ENCODE assay signal across 1 cellular context in genomic region chr16:11251525-11252481, GRCh38.
A peak's percentile ranks its signal among the peaks of the same experiment; 100 is the strongest.
TF ChIP-seq lines count a peak whose summit lies in the region.

No MANE protein-coding gene starts in this region.

TF ChIP-seq in GM12878, 131 proteins besides CTCF, POLR2A, EP300 and RAD21 (continued from another document and continues in another):
- TF ChIP-seq, protein P1, sequence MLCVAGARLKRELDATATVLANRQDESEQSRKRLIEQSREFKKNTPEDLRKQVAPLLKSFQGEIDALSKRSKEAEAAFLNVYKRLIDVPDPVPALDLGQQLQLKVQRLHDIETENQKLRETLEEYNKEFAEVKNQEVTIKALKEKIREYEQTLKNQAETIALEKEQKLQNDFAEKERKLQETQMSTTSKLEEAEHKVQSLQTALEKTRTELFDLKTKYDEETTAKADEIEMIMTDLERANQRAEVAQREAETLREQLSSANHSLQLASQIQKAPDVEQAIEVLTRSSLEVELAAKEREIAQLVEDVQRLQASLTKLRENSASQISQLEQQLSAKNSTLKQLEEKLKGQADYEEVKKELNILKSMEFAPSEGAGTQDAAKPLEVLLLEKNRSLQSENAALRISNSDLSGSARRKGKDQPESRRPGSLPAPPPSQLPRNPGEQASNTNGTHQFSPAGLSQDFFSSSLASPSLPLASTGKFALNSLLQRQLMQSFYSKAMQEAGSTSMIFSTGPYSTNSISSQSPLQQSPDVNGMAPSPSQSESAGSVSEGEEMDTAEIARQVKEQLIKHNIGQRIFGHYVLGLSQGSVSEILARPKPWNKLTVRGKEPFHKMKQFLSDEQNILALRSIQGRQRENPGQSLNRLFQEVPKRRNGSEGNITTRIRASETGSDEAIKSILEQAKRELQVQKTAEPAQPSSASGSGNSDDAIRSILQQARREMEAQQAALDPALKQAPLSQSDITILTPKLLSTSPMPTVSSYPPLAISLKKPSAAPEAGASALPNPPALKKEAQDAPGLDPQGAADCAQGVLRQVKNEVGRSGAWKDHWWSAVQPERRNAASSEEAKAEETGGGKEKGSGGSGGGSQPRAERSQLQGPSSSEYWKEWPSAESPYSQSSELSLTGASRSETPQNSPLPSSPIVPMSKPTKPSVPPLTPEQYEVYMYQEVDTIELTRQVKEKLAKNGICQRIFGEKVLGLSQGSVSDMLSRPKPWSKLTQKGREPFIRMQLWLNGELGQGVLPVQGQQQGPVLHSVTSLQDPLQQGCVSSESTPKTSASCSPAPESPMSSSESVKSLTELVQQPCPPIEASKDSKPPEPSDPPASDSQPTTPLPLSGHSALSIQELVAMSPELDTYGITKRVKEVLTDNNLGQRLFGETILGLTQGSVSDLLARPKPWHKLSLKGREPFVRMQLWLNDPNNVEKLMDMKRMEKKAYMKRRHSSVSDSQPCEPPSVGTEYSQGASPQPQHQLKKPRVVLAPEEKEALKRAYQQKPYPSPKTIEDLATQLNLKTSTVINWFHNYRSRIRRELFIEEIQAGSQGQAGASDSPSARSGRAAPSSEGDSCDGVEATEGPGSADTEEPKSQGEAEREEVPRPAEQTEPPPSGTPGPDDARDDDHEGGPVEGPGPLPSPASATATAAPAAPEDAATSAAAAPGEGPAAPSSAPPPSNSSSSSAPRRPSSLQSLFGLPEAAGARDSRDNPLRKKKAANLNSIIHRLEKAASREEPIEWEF (IDR thresholded peaks at IDR 0.05; ENCODE audit: insufficient replicate concordance, low read depth, low read length) = no peak
- no peak for TF ChIP-seq CHD1 (IDR thresholded peaks at IDR 0.05; ENCODE audit: low read depth, low read length)
- peak; percentile 93 for TF ChIP-seq SMARCA5 (IDR thresholded peaks at IDR 0.05)
- TF ChIP-seq, protein P2, sequence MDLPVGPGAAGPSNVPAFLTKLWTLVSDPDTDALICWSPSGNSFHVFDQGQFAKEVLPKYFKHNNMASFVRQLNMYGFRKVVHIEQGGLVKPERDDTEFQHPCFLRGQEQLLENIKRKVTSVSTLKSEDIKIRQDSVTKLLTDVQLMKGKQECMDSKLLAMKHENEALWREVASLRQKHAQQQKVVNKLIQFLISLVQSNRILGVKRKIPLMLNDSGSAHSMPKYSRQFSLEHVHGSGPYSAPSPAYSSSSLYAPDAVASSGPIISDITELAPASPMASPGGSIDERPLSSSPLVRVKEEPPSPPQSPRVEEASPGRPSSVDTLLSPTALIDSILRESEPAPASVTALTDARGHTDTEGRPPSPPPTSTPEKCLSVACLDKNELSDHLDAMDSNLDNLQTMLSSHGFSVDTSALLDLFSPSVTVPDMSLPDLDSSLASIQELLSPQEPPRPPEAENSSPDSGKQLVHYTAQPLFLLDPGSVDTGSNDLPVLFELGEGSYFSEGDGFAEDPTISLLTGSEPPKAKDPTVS (IDR thresholded peaks at IDR 0.05; ENCODE audit: low read depth, low read length) = no peak
- peak; percentile 76 for TF ChIP-seq BACH1 (IDR thresholded peaks at IDR 0.05; ENCODE audit: borderline replicate concordance)
- TF ChIP-seq MXI1 (IDR thresholded peaks at IDR 0.05; ENCODE audit: low read depth, low read length) = peak; percentile 71
- TF ChIP-seq RB1 (IDR thresholded peaks at IDR 0.05; ENCODE audit: borderline replicate concordance) = peak; percentile 43; the same call in 1 of the 2 replicates
- no peak for TF ChIP-seq TAF1 (IDR thresholded peaks at IDR 0.05; ENCODE audit: borderline replicate concordance, low read depth, low read length)
- no peak for TF ChIP-seq PAX8 (IDR thresholded peaks at IDR 0.05)
- TF ChIP-seq TCF12 (IDR thresholded peaks at IDR 0.05; ENCODE audit: low read depth, low read length) = peak; percentile 60; the same call in 1 of the 2 replicates
- peak; percentile 6; the same call in 1 of the 2 replicates for TF ChIP-seq SMAD5 (IDR thresholded peaks at IDR 0.05; ENCODE audit: low read depth)
- TF ChIP-seq WRNIP1 (IDR thresholded peaks at IDR 0.05; ENCODE audit: borderline replicate concordance, low read depth, low read length) = no peak
- no peak for TF ChIP-seq SREBF2 (IDR thresholded peaks at IDR 0.05; ENCODE audit: low read length)
- peak; percentile 68; the same call in 1 of the 2 replicates for TF ChIP-seq NFXL1 (IDR thresholded peaks at IDR 0.05; ENCODE audit: borderline replicate concordance)
- peak; percentile 91 for TF ChIP-seq NBN (IDR thresholded peaks at IDR 0.05)
- TF ChIP-seq, protein P3, sequence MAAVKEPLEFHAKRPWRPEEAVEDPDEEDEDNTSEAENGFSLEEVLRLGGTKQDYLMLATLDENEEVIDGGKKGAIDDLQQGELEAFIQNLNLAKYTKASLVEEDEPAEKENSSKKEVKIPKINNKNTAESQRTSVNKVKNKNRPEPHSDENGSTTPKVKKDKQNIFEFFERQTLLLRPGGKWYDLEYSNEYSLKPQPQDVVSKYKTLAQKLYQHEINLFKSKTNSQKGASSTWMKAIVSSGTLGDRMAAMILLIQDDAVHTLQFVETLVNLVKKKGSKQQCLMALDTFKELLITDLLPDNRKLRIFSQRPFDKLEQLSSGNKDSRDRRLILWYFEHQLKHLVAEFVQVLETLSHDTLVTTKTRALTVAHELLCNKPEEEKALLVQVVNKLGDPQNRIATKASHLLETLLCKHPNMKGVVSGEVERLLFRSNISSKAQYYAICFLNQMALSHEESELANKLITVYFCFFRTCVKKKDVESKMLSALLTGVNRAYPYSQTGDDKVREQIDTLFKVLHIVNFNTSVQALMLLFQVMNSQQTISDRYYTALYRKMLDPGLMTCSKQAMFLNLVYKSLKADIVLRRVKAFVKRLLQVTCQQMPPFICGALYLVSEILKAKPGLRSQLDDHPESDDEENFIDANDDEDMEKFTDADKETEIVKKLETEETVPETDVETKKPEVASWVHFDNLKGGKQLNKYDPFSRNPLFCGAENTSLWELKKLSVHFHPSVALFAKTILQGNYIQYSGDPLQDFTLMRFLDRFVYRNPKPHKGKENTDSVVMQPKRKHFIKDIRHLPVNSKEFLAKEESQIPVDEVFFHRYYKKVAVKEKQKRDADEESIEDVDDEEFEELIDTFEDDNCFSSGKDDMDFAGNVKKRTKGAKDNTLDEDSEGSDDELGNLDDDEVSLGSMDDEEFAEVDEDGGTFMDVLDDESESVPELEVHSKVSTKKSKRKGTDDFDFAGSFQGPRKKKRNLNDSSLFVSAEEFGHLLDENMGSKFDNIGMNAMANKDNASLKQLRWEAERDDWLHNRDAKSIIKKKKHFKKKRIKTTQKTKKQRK (IDR thresholded peaks at IDR 0.05; ENCODE audit: low read depth, low read length) = no peak
- no peak for TF ChIP-seq NR2C2 (IDR thresholded peaks at IDR 0.05; ENCODE audit: borderline replicate concordance, control insufficient read depth, insufficient read length, low read depth)
- TF ChIP-seq CBFB (IDR thresholded peaks at IDR 0.05; ENCODE audit: low read depth) = 0 out of 2 replicates have a peak, but pooled peaks have one; percentile 41
- TF ChIP-seq RELB (IDR thresholded peaks at IDR 0.05; ENCODE audit: low read depth) = peak; percentile 63; the same call in 1 of the 2 replicates
- TF ChIP-seq SMC3 (IDR thresholded peaks at IDR 0.05; ENCODE audit: borderline replicate concordance, low read length) = no peak
- TF ChIP-seq ZBTB11 (CRISPR knock-in tag; IDR thresholded peaks at IDR 0.05) = no peak
- no peak for TF ChIP-seq SIX5 (IDR thresholded peaks at IDR 0.05; ENCODE audit: low read depth, low read length, severe bottlenecking)
- TF ChIP-seq, protein P4, sequence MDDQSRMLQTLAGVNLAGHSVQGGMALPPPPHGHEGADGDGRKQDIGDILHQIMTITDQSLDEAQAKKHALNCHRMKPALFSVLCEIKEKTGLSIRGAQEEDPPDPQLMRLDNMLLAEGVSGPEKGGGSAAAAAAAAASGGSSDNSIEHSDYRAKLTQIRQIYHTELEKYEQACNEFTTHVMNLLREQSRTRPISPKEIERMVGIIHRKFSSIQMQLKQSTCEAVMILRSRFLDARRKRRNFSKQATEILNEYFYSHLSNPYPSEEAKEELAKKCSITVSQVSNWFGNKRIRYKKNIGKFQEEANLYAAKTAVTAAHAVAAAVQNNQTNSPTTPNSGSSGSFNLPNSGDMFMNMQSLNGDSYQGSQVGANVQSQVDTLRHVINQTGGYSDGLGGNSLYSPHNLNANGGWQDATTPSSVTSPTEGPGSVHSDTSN (IDR thresholded peaks at IDR 0.05; ENCODE audit: insufficient replicate concordance, low read depth, low read length) = no peak
- TF ChIP-seq YY1 (IDR thresholded peaks at IDR 0.05; ENCODE audit: low read depth, low read length) = 0 out of 2 replicates have a peak, but pooled peaks have one; percentile 46
- no peak for TF ChIP-seq SUZ12 (IDR thresholded peaks at IDR 0.05; ENCODE audit: unreplicated experiment)
- TF ChIP-seq CEBPB (IDR thresholded peaks at IDR 0.05; ENCODE audit: borderline replicate concordance in 1 of 2, low read depth in 2 of 2, low read length in 2 of 2) = no peak
- TF ChIP-seq, protein P5, sequence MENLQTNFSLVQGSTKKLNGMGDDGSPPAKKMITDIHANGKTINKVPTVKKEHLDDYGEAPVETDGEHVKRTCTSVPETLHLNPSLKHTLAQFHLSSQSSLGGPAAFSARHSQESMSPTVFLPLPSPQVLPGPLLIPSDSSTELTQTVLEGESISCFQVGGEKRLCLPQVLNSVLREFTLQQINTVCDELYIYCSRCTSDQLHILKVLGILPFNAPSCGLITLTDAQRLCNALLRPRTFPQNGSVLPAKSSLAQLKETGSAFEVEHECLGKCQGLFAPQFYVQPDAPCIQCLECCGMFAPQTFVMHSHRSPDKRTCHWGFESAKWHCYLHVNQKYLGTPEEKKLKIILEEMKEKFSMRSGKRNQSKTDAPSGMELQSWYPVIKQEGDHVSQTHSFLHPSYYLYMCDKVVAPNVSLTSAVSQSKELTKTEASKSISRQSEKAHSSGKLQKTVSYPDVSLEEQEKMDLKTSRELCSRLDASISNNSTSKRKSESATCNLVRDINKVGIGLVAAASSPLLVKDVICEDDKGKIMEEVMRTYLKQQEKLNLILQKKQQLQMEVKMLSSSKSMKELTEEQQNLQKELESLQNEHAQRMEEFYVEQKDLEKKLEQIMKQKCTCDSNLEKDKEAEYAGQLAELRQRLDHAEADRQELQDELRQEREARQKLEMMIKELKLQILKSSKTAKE (IDR thresholded peaks at IDR 0.05; ENCODE audit: low read depth, poor library complexity, severe bottlenecking) = no peak
- no peak for TF ChIP-seq STAT1 (conservative IDR thresholded peaks at IDR 0.05)
- TF ChIP-seq HDGF (IDR thresholded peaks at IDR 0.05) = peak; percentile 86
- TF ChIP-seq EGR1 (IDR thresholded peaks at IDR 0.05; ENCODE audit: borderline replicate concordance in 1 of 2, low read depth in 2 of 2, low read length in 2 of 2) = 0 out of 3 replicates have a peak, but pooled peaks of 1 of the 2 experiments have one; percentile 11
- TF ChIP-seq EZH2 (IDR thresholded peaks at IDR 0.05; ENCODE audit: borderline replicate concordance, control insufficient read depth, low read depth, low read length) = no peak
- 0 out of 2 replicates have a peak, but pooled peaks have one; percentile 21 for TF ChIP-seq ZBED1 (IDR thresholded peaks at IDR 0.05; ENCODE audit: borderline replicate concordance)
- no peak for TF ChIP-seq ZNF24 (IDR thresholded peaks at IDR 0.05)
- no peak for TF ChIP-seq SMAD1 (IDR thresholded peaks at IDR 0.05; ENCODE audit: low read depth, partially characterized antibody)
- peak; percentile 77 for TF ChIP-seq POLR2AphosphoS5 (IDR thresholded peaks at IDR 0.05; ENCODE audit: low read length)
- peak; percentile 11; the same call in 1 of the 2 replicates for TF ChIP-seq LARP7 (IDR thresholded peaks at IDR 0.05)
- no peak for TF ChIP-seq NFYA (IDR thresholded peaks at IDR 0.05; ENCODE audit: borderline replicate concordance, low read depth, low read length)
- peak; percentile 54 for TF ChIP-seq MEF2B (IDR thresholded peaks at IDR 0.05; ENCODE audit: partially characterized antibody, poor library complexity, severe bottlenecking)
- no peak for TF ChIP-seq SUPT20H (IDR thresholded peaks at IDR 0.05; ENCODE audit: borderline replicate concordance, control insufficient read depth, low read depth, low read length)
- TF ChIP-seq TARDBP (IDR thresholded peaks at IDR 0.05; ENCODE audit: borderline replicate concordance) = peak; percentile 71; the same call in 1 of the 2 replicates
- no peak for TF ChIP-seq KLF5 (IDR thresholded peaks at IDR 0.05; ENCODE audit: partially characterized antibody)
- no peak for TF ChIP-seq SIN3A (IDR thresholded peaks at IDR 0.05; ENCODE audit: low read depth, low read length)
- no peak for TF ChIP-seq CREB1 (IDR thresholded peaks at IDR 0.05; ENCODE audit: low read depth)
